ENCODE assay signal across 17 cellular contexts in genomic region chr3:66993082-66993481, GRCh38.
"Had no signal": no experiment of that assay in that cellular context is flagged by ENCODE, and none has a peak within 500 bp of the region (broad histone marks: within the 10 kb centered on the region; RNA-seq: fewer than 3 reads in every experiment).

No MANE protein-coding gene starts in this region.

- DNase-seq: activated CD4-positive, alpha-beta T cell treated with anti-CD3 and anti-CD28 coated beads, Interleukin-2, amount 10 ng/mL, durations not matched to agents 24 days and 14 days; activated CD4-positive, CD25-positive, alpha-beta regulatory T cell; activated CD8-positive, alpha-beta memory T cell treated with anti-CD3 and anti-CD28 coated beads, Interleukin-2, amount 50 U/mL, for 4 hours; activated CD8-positive, alpha-beta T cell treated with anti-CD3 and anti-CD28 coated beads, Interleukin-2, amount 10 ng/mL, durations not matched to agents 7 days and 5 days; activated gamma-delta T cell treated with Interleukin-2 at 50 U/mL for 16 hours; activated T-cell treated with anti-CD3 and anti-CD28 coated beads, Interleukin-2, amount 50 U/mL, for 72 hours; amniotic stem cell; caudate nucleus; heart right ventricle; midbrain had no signal

- H3K36me3 ChIP-seq: gastroesophageal sphincter, heart right ventricle, right atrium auricular region, suprapubic skin had no signal

- H3K4me2 ChIP-seq: smooth muscle cell had no signal

- H3K4me3 ChIP-seq: gastroesophageal sphincter, heart right ventricle, right atrium auricular region, smooth muscle cell, suprapubic skin had no signal

- H3K9me3 ChIP-seq: gastroesophageal sphincter, heart right ventricle, right atrium auricular region, suprapubic skin had no signal

- H3K27ac ChIP-seq: gastroesophageal sphincter, heart right ventricle, right atrium auricular region, suprapubic skin had no signal

- H3K27me3 ChIP-seq: gastroesophageal sphincter, right atrium auricular region had no signal

- ATAC-seq: activated CD8-positive, alpha-beta T cell treated with anti-CD3 and anti-CD28 coated beads, Interleukin-2, amount 10 ng/mL, durations not matched to agents 7 days and 5 days; activated T-cell treated with anti-CD3 and anti-CD28 coated beads, Interleukin-2, amount 50 U/mL, for 72 hours; gastroesophageal sphincter; heart right ventricle had no signal

- FAIRE-seq: colon, islet of Langerhans, TTC549 had no signal
